17 cellular contexts compared by ENCODE assay signal in the genomic region with DNA sequence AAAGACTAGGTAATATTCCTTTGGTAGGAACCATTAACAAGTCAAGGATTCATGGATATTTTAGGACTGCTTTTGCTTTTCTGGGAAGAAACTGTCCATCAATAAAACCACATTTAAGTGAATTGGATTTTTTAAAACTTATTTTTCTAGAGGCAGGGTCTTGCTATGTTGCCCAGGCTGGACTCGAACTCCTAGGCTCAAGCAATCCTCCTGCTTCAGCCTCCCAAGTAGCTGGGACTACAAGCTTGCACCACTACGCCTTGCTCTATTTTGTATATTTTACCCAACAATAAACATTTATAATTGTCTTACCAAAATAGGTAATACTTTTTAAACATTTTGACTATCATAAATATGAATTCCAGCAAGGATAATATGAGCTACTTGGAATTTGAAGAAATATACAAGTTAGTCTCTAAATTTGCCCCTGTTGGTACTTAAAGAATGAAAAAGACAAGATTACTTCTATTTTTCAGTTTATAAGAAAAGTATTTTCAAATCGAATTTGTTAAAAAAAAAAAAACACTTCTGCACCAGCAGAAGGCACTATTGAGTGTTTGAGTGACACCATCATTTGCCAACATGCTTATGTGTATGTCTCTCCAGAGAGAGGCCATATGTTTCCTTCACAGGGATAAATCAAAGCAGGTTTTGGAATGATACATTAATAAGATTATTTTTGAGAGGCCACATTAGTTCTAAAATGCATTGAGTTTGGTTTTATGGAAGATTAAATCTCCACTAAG. TPM values are rescaled to one million over a fixed set of nuclear protein-coding genes. Genes with fewer than 3 reads are reported as not detected.
A peak's percentile ranks its signal among the peaks of the same experiment; 100 is the strongest.
DNase-seq lines count a peak whose midpoint lies in the region; ATAC-seq, FAIRE-seq and TF ChIP-seq lines count a peak whose summit lies in the region.
"Had no signal": no experiment of that assay in that cellular context is flagged by ENCODE, and none has a peak within 500 bp of the region (broad histone marks: within the 10 kb centered on the region; RNA-seq: fewer than 3 reads in every experiment).

No MANE protein-coding gene starts in this region.

- peak; percentile 17 for TF ChIP-seq CTCF in cardiac muscle cell (IDR thresholded peaks at IDR 0.05; ENCODE audit: low read depth, low read length)
- TF ChIP-seq CTCF in H1 (IDR thresholded peaks at IDR 0.05; ENCODE audit: control extremely low read depth in 1 of 3, insufficient read depth in 1 of 3, low read depth in 1 of 3, low read length in 3 of 3): peak in 1 of 3 experiments; percentile 3; a peak in 2 of 4 replicates
- peak; percentile 58 for TF ChIP-seq CTCF in type B pancreatic cell (conservative IDR thresholded peaks at IDR 0.05)

- H4K8ac ChIP-seq in H1 (ENCODE audit: extremely low read depth, insufficient read depth, low read length): no peak overlapping the region

- no peak overlapping the region for H2BK15ac ChIP-seq in H1 (ENCODE audit: low read length)

- H3K27ac ChIP-seq in cardiac muscle cell (no peak overlapping the region), right cardiac atrium (ENCODE audit: low read length) (no peak overlapping the region), H1 (ENCODE audit: low read depth, low read length) (no peak overlapping the region)
- H3K27ac ChIP-seq: neutrophil had no signal

- no peak overlapping the region for H2AFZ ChIP-seq in H1 (ENCODE audit: low read length)

- H3K4me1 Mint-ChIP-seq in type B pancreatic cell (ENCODE audit: unreplicated experiment): peaks cover 9% of the 10 kb centered on the region
- H3K4me1 Mint-ChIP-seq: activated CD4-positive, alpha-beta T cell treated with anti-CD3 and anti-CD28 coated beads for 36 hours; IgD-negative memory B cell had no signal

- no peak overlapping the region for H3K4me2 ChIP-seq in H1 (ENCODE audit: insufficient read depth in 1 of 2, low read depth in 2 of 2, low read length in 2 of 2)

- H3K14ac ChIP-seq in H1 (ENCODE audit: insufficient read length): no peak overlapping the region

- H3K4me1 ChIP-seq in cardiac muscle cell (ENCODE audit: low read depth): no peaks in the 10 kb centered on the region
- no peaks in the 10 kb centered on the region for H3K4me1 ChIP-seq in right cardiac atrium (ENCODE audit: control insufficient read depth, insufficient read depth, low read length)
- no peaks in the 10 kb centered on the region for H3K4me1 ChIP-seq in H1 (replicated peaks in 1 of 4; ENCODE audit: control insufficient read depth in 3 of 4, insufficient read depth in 4 of 4, low read length in 3 of 4)

- no peak for TF ChIP-seq EP300 in H1 (IDR thresholded peaks at IDR 0.05; ENCODE audit: borderline replicate concordance in 1 of 2, low read depth in 2 of 2, low read length in 2 of 2)

- no peak overlapping the region for H3K9ac ChIP-seq in H1 (replicated peaks in 1 of 4; ENCODE audit: extremely low read depth in 1 of 4, low read depth in 3 of 4, low read length in 3 of 4)

- CTCF ChIA-PET in H1 (lab: Charles Lee; ENCODE audit: partially characterized antibody): interaction anchor here (0.6 to 1.5 kb wide), 3 partner anchors 48 to 113 kb away, joined by 3 to 5 read pairs (median 4); no protein-coding TSS in a partner anchor

- no peak overlapping the region for H3K18ac ChIP-seq in H1 (ENCODE audit: extremely low read depth, low read length)

- H3K4me3 Mint-ChIP-seq in type B pancreatic cell: no peak overlapping the region
- H3K4me3 Mint-ChIP-seq: activated CD4-positive, alpha-beta T cell treated with anti-CD3 and anti-CD28 coated beads for 36 hours; IgD-negative memory B cell had no signal

- no peak overlapping the region for H2BK120ac ChIP-seq in H1 (replicated peaks; ENCODE audit: low read depth, low read length)

- peak; percentile 30 to 40; a peak in 2 of 4 replicates for TF ChIP-seq RAD21 in H1 (IDR thresholded peaks at IDR 0.05 in 1 of 2, conservative IDR thresholded peaks at IDR 0.05 in 1 of 2; ENCODE audit: low read depth in 2 of 2, low read length in 2 of 2)

- no peak overlapping the region for H2BK12ac ChIP-seq in H1 (ENCODE audit: low read depth, low read length)

- H4K91ac ChIP-seq in H1 (replicated peaks; ENCODE audit: insufficient read length, low read length): no peak overlapping the region

- H3K9me3 Mint-ChIP-seq in type B pancreatic cell: no peaks in the 10 kb centered on the region
- H3K9me3 Mint-ChIP-seq: IgD-negative memory B cell had no signal

- no peaks in the 10 kb centered on the region for H3K27me3 Mint-ChIP-seq in type B pancreatic cell
- H3K27me3 Mint-ChIP-seq: activated CD4-positive, alpha-beta T cell treated with anti-CD3 and anti-CD28 coated beads for 36 hours; IgD-negative memory B cell had no signal

- DNase-seq in cardiac muscle cell (ENCODE audit: low read depth in 1 of 2, low spot score in 1 of 2): peak in 1 of 2 donors; percentile 11
- DNase-seq in right cardiac atrium: no peak
- DNase-seq in NCI-H524 treated with DMSO at 0.1 percent for 48 hours (lab: John Stamatoyannopoulos, UW): peak; percentile 92
- no peak for DNase-seq in H1 (ENCODE audit: low read depth in 1 of 2, low spot score in 2 of 2)
- DNase-seq in type B pancreatic cell (ENCODE audit: extremely low spot score, unreplicated experiment): no peak
- DNase-seq in NCI-H2029 (lab: John Stamatoyannopoulos, UW): no peak
- no peak for DNase-seq in NOMO-1 treated with dmso at 0.1 percent for 144 hours (lab: John Stamatoyannopoulos, UW; ENCODE audit: unreplicated experiment)
- no peak for DNase-seq in stimulated activated naive CD8-positive, alpha-beta T cell treated with anti-CD3 and anti-CD28 coated beads, Interleukin-15, Interleukin-2, amounts not matched to agents 100 U/mL and 50 U/mL, for 24 hours
- DNase-seq: activated CD4-positive, alpha-beta T cell treated with anti-CD3 and anti-CD28 coated beads for 36 hours; activated naive CD4-positive, alpha-beta T cell treated with anti-CD3 and anti-CD28 coated beads, Interleukin-2, amount 50 U/mL, for 16 hours; C1 segment of cervical spinal cord; islet precursor cell; stimulated activated CD4-positive, alpha-beta T cell treated with anti-CD3 and anti-CD28 coated beads, Interleukin-2, amount 100 ng/mL, for 48 hours had no signal

- no peak overlapping the region for H2BK20ac ChIP-seq in H1 (ENCODE audit: low read length)

- no peaks in the 10 kb centered on the region for H3K79me1 ChIP-seq in H1 (ENCODE audit: low read depth, low read length)

- H3K36me3 Mint-ChIP-seq in type B pancreatic cell: peaks cover 23% of the 10 kb centered on the region

- H4K20me1 ChIP-seq in H1 (replicated peaks in 1 of 2; ENCODE audit: control insufficient read depth in 1 of 2, insufficient read depth in 2 of 2, low read length in 2 of 2): no peaks in the 10 kb centered on the region

- no peak overlapping the region for H2AK5ac ChIP-seq in H1 (ENCODE audit: low read depth, low read length)

- H2BK5ac ChIP-seq in H1 (ENCODE audit: low read depth, low read length): no peak overlapping the region

- H4K5ac ChIP-seq in H1 (ENCODE audit: insufficient read length, low read depth, low read length): no peak overlapping the region

- no peak overlapping the region for H3K56ac ChIP-seq in H1 (replicated peaks; ENCODE audit: insufficient read length, low read depth, low read length)

- no peak overlapping the region for H3K27ac Mint-ChIP-seq in type B pancreatic cell
- H3K27ac Mint-ChIP-seq: activated CD4-positive, alpha-beta T cell treated with anti-CD3 and anti-CD28 coated beads for 36 hours; IgD-negative memory B cell had no signal

- ATAC-seq in right cardiac atrium: no peak
- ATAC-seq in stimulated activated naive CD8-positive, alpha-beta T cell treated with anti-CD3 and anti-CD28 coated beads, Interleukin-15, Interleukin-2, amounts not matched to agents 100 U/mL and 50 U/mL, for 24 hours: no peak
- ATAC-seq: activated CD4-positive, alpha-beta T cell treated with anti-CD3 and anti-CD28 coated beads for 36 hours had no signal

- H3K79me2 ChIP-seq in H1 (ENCODE audit: control insufficient read depth in 1 of 2, insufficient read depth in 2 of 2, low read length in 2 of 2): no peaks in the 10 kb centered on the region

- H3K4ac ChIP-seq in H1 (replicated peaks; ENCODE audit: insufficient read length, low read depth, low read length): no peak overlapping the region

- H3K9me3 ChIP-seq in cardiac muscle cell (ENCODE audit: low read depth) (no peaks in the 10 kb centered on the region), right cardiac atrium (ENCODE audit: control insufficient read depth, low read length) (no peaks in the 10 kb centered on the region), H1 (ENCODE audit: insufficient read depth in 2 of 2, low read depth in 1 of 2, low read length in 1 of 2) (no peaks in the 10 kb centered on the region)
- H3K9me3 ChIP-seq: neutrophil had no signal

- TF ChIP-seq POLR2A in H1 (IDR thresholded peaks at IDR 0.05; ENCODE audit: control extremely low read depth in 1 of 2, low read depth in 2 of 2, low read length in 2 of 2): no peak

- POLR2A ChIA-PET in H1 (lab: Charles Lee; ENCODE audit: partially characterized antibody): no interaction called here

- no peaks in the 10 kb centered on the region for H3K23me2 ChIP-seq in H1 (ENCODE audit: low read depth, low read length)

- 86% methylated on average over 3 of the region's 3 CpGs for WGBS in right cardiac atrium
- WGBS in H1 (ENCODE audit: extremely low coverage in 1 of 2, insufficient coverage in 1 of 2, insufficient read length in 1 of 2, insufficient replicate concordance in 2 of 2, low coverage in 1 of 2, low lambda C conversion rate in 2 of 2, missing lambda C conversion rate in 1 of 2), 2 experiments: 91% methylated on average over 3 of the region's 3 CpGs; no CpG with 5 or more reads in 1 of the 2 experiments

- H3K23ac ChIP-seq in H1 (ENCODE audit: insufficient read length): no peak overlapping the region

- H3K4me3 ChIP-seq in cardiac muscle cell (no peak overlapping the region), right cardiac atrium (ENCODE audit: low read length) (no peak overlapping the region), H1 (ENCODE audit: extremely low read depth in 1 of 4, insufficient read depth in 2 of 4, low read depth in 3 of 4, low read length in 4 of 4) (no peak overlapping the region)

- H3K36me3 ChIP-seq in cardiac muscle cell: peaks cover 5% of the 10 kb centered on the region
- H3K36me3 ChIP-seq in H1 (ENCODE audit: control insufficient read depth in 2 of 4, insufficient read depth in 4 of 4, low read length in 3 of 4): peaks cover 0 to 14% (median 9%) of the 10 kb centered on the region in 4 experiments; a peak in 5 of 8 replicates

- intact Hi-C loops in right cardiac atrium (cut with DNase I): no loop called here

- H3K27me3 ChIP-seq in cardiac muscle cell (no peaks in the 10 kb centered on the region), right cardiac atrium (ENCODE audit: control insufficient read depth, insufficient read depth) (no peaks in the 10 kb centered on the region), H1 (replicated peaks in 1 of 4; ENCODE audit: control insufficient read depth in 3 of 4, extremely low read depth in 1 of 4, insufficient read depth in 3 of 4, low read length in 3 of 4) (no peaks in the 10 kb centered on the region)
- H3K27me3 ChIP-seq: neutrophil had no signal

- FAIRE-seq in H1 (lab: Jason Lieb, UNC): no peak
- FAIRE-seq: endometrium, GM18507 had no signal

RNA-seq across cellular contexts. Expression of a gene that starts 60.0 kb away (rescaled TPM):
- not detected in 2 replicates for total RNA-seq in cardiac muscle cell
- polyA plus RNA-seq in cardiac muscle cell: not detected in 2 replicates
- under 1 TPM in 1 of 4 donors, not detected in 3; 0.34 TPM for total RNA-seq in right cardiac atrium
- polyA plus RNA-seq in right cardiac atrium: 0.29 TPM
- not detected in 2 replicates for total RNA-seq in H1 (2021; fragmentation: NEBNext Ultra II Directional; extraction: Animal tissue kit (Norgen Biotek cat#: 25700))
- not detected in 2 replicates for polyA plus RNA-seq in H1 (2011; rRNA removed)
- not detected for polyA plus RNA-seq in H1 (2011; cell fraction: cytosol; rRNA removed)
- not detected for polyA plus RNA-seq in H1 (2011; cell fraction: nucleus; rRNA removed)
- polyA plus RNA-seq in H1 (2012, experiment 1 of 2): not detected in 4 replicates
- not detected for polyA plus RNA-seq in H1 (2012, experiment 2 of 2)
- not detected for polyA plus RNA-seq in H1 (2013, experiment 1 of 2)
- not detected for polyA plus RNA-seq in H1 (2013, experiment 2 of 2)
- polyA minus RNA-seq in H1 (2011; rRNA and poly(A)+ RNA removed): not detected in 2 replicates
- polyA minus RNA-seq in H1 (2011; cell fraction: cytosol; rRNA and poly(A)+ RNA removed): not detected
- polyA minus RNA-seq in H1 (2011; cell fraction: nucleus; rRNA and poly(A)+ RNA removed): not detected
- 0.34 and 0.43 TPM in 2 replicates for total RNA-seq in type B pancreatic cell (ENCODE audit: low replicate concordance)
- total RNA-seq: activated CD4-positive, alpha-beta T cell treated with anti-CD3 and anti-CD28 coated beads for 36 hours had no signal
- polyA plus RNA-seq: IgD-negative memory B cell had no signal
